8 cellular contexts compared by ENCODE assay signal in genomic region chr2:219252570-219252899, GRCh38. TPM values are rescaled to one million over a fixed set of nuclear protein-coding genes. Genes with fewer than 3 reads are reported as not detected.
DNase-seq lines count a peak whose midpoint lies in the region; FAIRE-seq and TF ChIP-seq lines count a peak whose summit lies in the region.

No MANE protein-coding gene starts in this region.

- H3K4me3 ChIP-seq in GM12865 (ENCODE audit: low read depth, low read length) (peak overlapping the region; percentile 76), Peyer's patch (peak overlapping the region; percentile 56 to 93 (median 87)), duodenal mucosa (ENCODE audit: low read depth in 1 of 2, low read length in 2 of 2) (peak overlapping the region; percentile 82 to 87), osteoblast (ENCODE audit: insufficient read depth, low read length) (peak overlapping the region; percentile 80)

- H4K20me1 ChIP-seq in osteoblast (ENCODE audit: insufficient read depth, low read length) = no peaks in the 10 kb centered on the region

- peak overlapping the region; percentile 81 to 98 (median 91) for H3K27ac ChIP-seq in Peyer's patch
- H3K27ac ChIP-seq in duodenal mucosa (ENCODE audit: low read depth, low read length) = peak overlapping the region; percentile 70
- peak overlapping the region; percentile 52 for H3K27ac ChIP-seq in osteoblast (ENCODE audit: low read depth, low read length)

- H3K4me1 ChIP-seq in Peyer's patch = peaks cover 7 to 65% (median 37%) of the 10 kb centered on the region in 4 donors
- H3K4me1 ChIP-seq in duodenal mucosa (ENCODE audit: control insufficient read depth in 1 of 2, insufficient read depth in 2 of 2, low read length in 2 of 2) = peaks cover 53 to 62% of the 10 kb centered on the region in 2 donors
- H3K4me1 ChIP-seq in osteoblast (ENCODE audit: insufficient read depth, low read length) = peaks cover 60% of the 10 kb centered on the region

- peak overlapping the region; percentile 76 for H2AFZ ChIP-seq in osteoblast (ENCODE audit: low read length)

- DNase-seq in GM12865 (ENCODE audit: low read depth) (no peak), Peyer's patch (no peak), osteoblast (ENCODE audit: insufficient read length, low spot score, missing footprints) (peak; percentile 79), HTR-8/SVneo (ENCODE audit: insufficient read length, low spot score) (no peak), NCI-H1930 (lab: John Stamatoyannopoulos, UW) (no peak), NCI-H446 treated with DMSO at 0.1 percent for 48 hours (lab: John Stamatoyannopoulos, UW) (no peak), RCC 7860 (ENCODE audit: low spot score) (no peak)

- no peak for TF ChIP-seq POLR2A in Peyer's patch (IDR thresholded peaks at IDR 0.05)

- H3K36me3 ChIP-seq in Peyer's patch (peaks cover 0 to 13% (median 0%) of the 10 kb centered on the region in 3 donors), duodenal mucosa (ENCODE audit: control insufficient read depth in 1 of 2, insufficient read depth in 2 of 2, low read length in 2 of 2) (peaks cover 10 to 23% of the 10 kb centered on the region in 2 donors), osteoblast (ENCODE audit: insufficient read depth, low read length) (peaks cover 16% of the 10 kb centered on the region)

- H3K9ac ChIP-seq in duodenal mucosa (ENCODE audit: low read depth in 1 of 2, low read length in 2 of 2) = peak overlapping the region; percentile 74 to 89

- H3K9me3 ChIP-seq in Peyer's patch (no peaks in the 10 kb centered on the region), duodenal mucosa (ENCODE audit: control insufficient read depth in 1 of 2, low read length in 2 of 2) (no peaks in the 10 kb centered on the region), osteoblast (ENCODE audit: low read depth, low read length) (no peaks in the 10 kb centered on the region)

- H3K27me3 ChIP-seq in Peyer's patch (no peaks in the 10 kb centered on the region), duodenal mucosa (ENCODE audit: control insufficient read depth in 1 of 2, insufficient read depth in 2 of 2, low read length in 2 of 2) (peaks cover 0 to 3% of the 10 kb centered on the region in 2 donors), osteoblast (ENCODE audit: insufficient read depth, low read length) (no peaks in the 10 kb centered on the region)

- TF ChIP-seq CTCF in GM12865 (IDR thresholded peaks at IDR 0.05; ENCODE audit: insufficient read depth, low read depth, low read length, missing control alignments) (no peak), Peyer's patch (IDR thresholded peaks at IDR 0.05) (no peak), osteoblast (IDR thresholded peaks at IDR 0.05; ENCODE audit: extremely low read depth, low read depth, low read length) (no peak)

- no peak for FAIRE-seq in HTR-8/SVneo (lab: Jason Lieb, UNC)
- FAIRE-seq in RCC 7860 (lab: Jason Lieb, UNC) = no peak

- H3K4me2 ChIP-seq in osteoblast (ENCODE audit: insufficient read depth, low read length) = peak overlapping the region; percentile 93

- H3K79me2 ChIP-seq in osteoblast (ENCODE audit: insufficient read depth, low read length) = peaks cover 5% of the 10 kb centered on the region

RNA-seq across cellular contexts. Expression of gene TUBA4B, which starts 0.5 kb away (rescaled TPM):
- total RNA-seq in Peyer's patch (not detected), osteoblast (not detected in 2 replicates)

RNA-seq across cellular contexts. Expression of gene TUBA4A, which starts 1.2 kb away (rescaled TPM):
- total RNA-seq in Peyer's patch (100 to 1,000 TPM in 3 of 4 donors, 10 to 100 TPM in 1; 49.5 to 137 (median 129) TPM), osteoblast (11.9 and 13.6 TPM in 2 replicates)

RNA-seq across cellular contexts. Expression of gene STK16, which starts 7.3 kb away (rescaled TPM):
- total RNA-seq in Peyer's patch = 10 to 100 TPM; 19.4 to 27.1 (median 24.3) TPM
- 29.5 and 31.8 TPM in 2 replicates for total RNA-seq in osteoblast

RNA-seq across cellular contexts. Expression of gene GLB1L, which starts 7.3 kb away (rescaled TPM):
- 1 to 10 TPM in 3 of 4 donors, not detected in 1; 2.7 to 9.5 (median 7.0) TPM for total RNA-seq in Peyer's patch
- total RNA-seq in osteoblast = 13.0 and 21.0 TPM in 2 replicates

RNA-seq across cellular contexts. Expression of gene ANKZF1, which starts 22.9 kb away (rescaled TPM):
- total RNA-seq in Peyer's patch (100 to 1,000 TPM in 3 of 4 donors, 10 to 100 TPM in 1; 79.9 to 338 (median 164) TPM), osteoblast (35.1 TPM in 2 replicates)
